8 cellular contexts compared by ENCODE assay signal in the genomic region with DNA sequence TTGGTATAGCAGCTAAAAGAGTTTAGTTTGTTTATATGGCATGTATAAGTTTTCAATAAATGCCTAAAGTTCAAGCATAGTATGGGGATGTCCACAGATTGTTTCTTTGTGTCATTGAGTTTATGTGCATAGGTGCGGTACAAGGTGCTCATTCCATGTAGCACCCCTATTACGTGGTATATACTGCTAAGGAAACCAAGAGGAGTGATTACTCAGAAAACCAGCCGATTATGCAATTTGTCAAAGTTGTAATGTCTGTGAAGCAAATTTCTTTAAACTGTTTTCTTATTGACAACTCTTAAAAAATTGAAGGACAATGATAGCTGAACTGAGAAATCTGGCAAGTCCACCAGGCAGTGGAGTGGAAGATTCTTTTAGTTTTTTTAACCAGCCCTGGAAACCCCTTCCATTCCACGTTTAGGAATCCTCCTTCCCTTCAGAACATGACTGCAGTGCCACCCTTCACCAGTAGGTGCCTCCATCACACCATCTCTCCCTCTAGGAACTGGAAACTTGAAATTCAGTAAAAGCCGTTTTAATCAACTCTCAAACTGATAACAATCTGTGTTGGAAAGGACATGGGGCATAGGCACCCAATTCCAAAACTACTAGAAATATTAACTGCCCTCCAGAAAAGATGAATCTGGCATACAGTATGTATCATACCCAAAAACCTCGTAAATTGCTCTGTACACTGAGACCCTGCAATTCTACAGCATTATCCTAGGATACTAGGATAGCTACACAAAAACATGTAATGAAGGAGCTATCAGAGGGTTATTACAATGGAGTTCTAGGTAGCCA. TPM values are rescaled to one million over a fixed set of nuclear protein-coding genes. Genes with fewer than 3 reads are reported as not detected.
DNase-seq lines count a peak whose midpoint lies in the region; ATAC-seq, FAIRE-seq and TF ChIP-seq lines count a peak whose summit lies in the region.

No MANE protein-coding gene starts in this region.

- no peaks in the 10 kb centered on the region for H4K20me1 ChIP-seq in GM23338 (replicated peaks; ENCODE audit: insufficient read depth)

- no peak overlapping the region; the same call in 1 of the 2 replicates for H3K27ac Mint-ChIP-seq in GM23338

- TF ChIP-seq CTCF in AG09309 (IDR thresholded peaks at IDR 0.05; ENCODE audit: control insufficient read depth, insufficient read depth, low read depth, low read length, missing control alignments) (peak; percentile 99), GM23338 (conservative IDR thresholded peaks at IDR 0.05; ENCODE audit: low read depth in 2 of 2) (peak; percentile 95 to 99)

- H3K36me3 Mint-ChIP-seq in GM23338 (ENCODE audit: low read depth), result peaks cover 5% of the 10 kb centered on the region; the same call in 2 of the 3 replicates

- H3K4me2 ChIP-seq in GM23338, result no peak overlapping the region

- no peaks in the 10 kb centered on the region for H3K9me2 ChIP-seq in GM23338 (ENCODE audit: insufficient read depth)

- H3K4me3 ChIP-seq in AG09309 (ENCODE audit: control insufficient read depth, low read depth, low read length) (no peak overlapping the region), GM23338 (no peak overlapping the region)

- H3K27me3 Mint-ChIP-seq in GM23338 (ENCODE audit: insufficient read depth, low read depth, poor library complexity), result peaks cover 2% of the 10 kb centered on the region

- H3K79me2 ChIP-seq in GM23338 (replicated peaks; ENCODE audit: insufficient read depth), result 0 out of 2 replicates have a peak, but pooled peaks cover 4% of the 10 kb centered on the region

- H2AFZ ChIP-seq in GM23338, result no peak overlapping the region

- H3K27ac ChIP-seq in GM23338 (ENCODE audit: low read depth), result no peak overlapping the region

- H3K27me3 ChIP-seq in GM23338 (ENCODE audit: insufficient read depth), result no peaks in the 10 kb centered on the region

- peak; percentile 57 for FAIRE-seq in endometrium (lab: Jason Lieb, UNC)

- H3K4me3 Mint-ChIP-seq in GM23338, result no peak overlapping the region

- peaks cover 4% of the 10 kb centered on the region for H3K4me1 ChIP-seq in GM23338 (ENCODE audit: insufficient read depth)

- DNase-seq in AG09309 (ENCODE audit: low read depth), result peak; percentile 11
- peak; percentile 80 for DNase-seq in GM23338 (ENCODE audit: low spot score)
- DNase-seq in NCI-H82 (lab: John Stamatoyannopoulos, UW), result peak; percentile 79
- peak; percentile 15 to 30 for DNase-seq in activated CD8-positive, alpha-beta memory T cell treated with anti-CD3 and anti-CD28 coated beads for 4 hours (ENCODE audit: low read depth in 2 of 2)
- peak; percentile 70 for DNase-seq in mucosa of gallbladder (ENCODE audit: low spot score)
- peak; percentile 2 to 51 for DNase-seq in stimulated activated CD8-positive, alpha-beta memory T cell treated with anti-CD3 and anti-CD28 coated beads, Interleukin-4, amount 100 ng/mL, for 4 hours (ENCODE audit: low read depth in 2 of 2, low spot score in 1 of 2)

- no peaks in the 10 kb centered on the region for H3F3A ChIP-seq in GM23338 (replicated peaks; ENCODE audit: low read depth)

- H3K9me3 Mint-ChIP-seq in GM23338, result no peaks in the 10 kb centered on the region

- ATAC-seq in GM23338, result peak; percentile 71
- no peak for ATAC-seq in GM19467 (IDR thresholded peaks at IDR 0.05; ENCODE audit: unreplicated experiment)

- no peaks in the 10 kb centered on the region; the same call in 1 of the 3 replicates for H3K4me1 Mint-ChIP-seq in GM23338

- H3K36me3 ChIP-seq in GM23338 (ENCODE audit: insufficient read depth), result 0 out of 2 replicates have a peak, but pooled peaks cover 5% of the 10 kb centered on the region

TF ChIP-seq in GM23338, 12 proteins besides CTCF, POLR2A, EP300 and RAD21 (continues in another document):
- TF ChIP-seq ZNF331 (CRISPR knock-in tag; IDR thresholded peaks at IDR 0.05; ENCODE audit: low read depth), result no peak
- TF ChIP-seq EZH2phosphoT487 (IDR thresholded peaks at IDR 0.05; ENCODE audit: unreplicated experiment), result no peak
- TF ChIP-seq EZH2 (IDR thresholded peaks at IDR 0.05; ENCODE audit: low read depth, unreplicated experiment), result no peak
- TF ChIP-seq, protein P1, sequence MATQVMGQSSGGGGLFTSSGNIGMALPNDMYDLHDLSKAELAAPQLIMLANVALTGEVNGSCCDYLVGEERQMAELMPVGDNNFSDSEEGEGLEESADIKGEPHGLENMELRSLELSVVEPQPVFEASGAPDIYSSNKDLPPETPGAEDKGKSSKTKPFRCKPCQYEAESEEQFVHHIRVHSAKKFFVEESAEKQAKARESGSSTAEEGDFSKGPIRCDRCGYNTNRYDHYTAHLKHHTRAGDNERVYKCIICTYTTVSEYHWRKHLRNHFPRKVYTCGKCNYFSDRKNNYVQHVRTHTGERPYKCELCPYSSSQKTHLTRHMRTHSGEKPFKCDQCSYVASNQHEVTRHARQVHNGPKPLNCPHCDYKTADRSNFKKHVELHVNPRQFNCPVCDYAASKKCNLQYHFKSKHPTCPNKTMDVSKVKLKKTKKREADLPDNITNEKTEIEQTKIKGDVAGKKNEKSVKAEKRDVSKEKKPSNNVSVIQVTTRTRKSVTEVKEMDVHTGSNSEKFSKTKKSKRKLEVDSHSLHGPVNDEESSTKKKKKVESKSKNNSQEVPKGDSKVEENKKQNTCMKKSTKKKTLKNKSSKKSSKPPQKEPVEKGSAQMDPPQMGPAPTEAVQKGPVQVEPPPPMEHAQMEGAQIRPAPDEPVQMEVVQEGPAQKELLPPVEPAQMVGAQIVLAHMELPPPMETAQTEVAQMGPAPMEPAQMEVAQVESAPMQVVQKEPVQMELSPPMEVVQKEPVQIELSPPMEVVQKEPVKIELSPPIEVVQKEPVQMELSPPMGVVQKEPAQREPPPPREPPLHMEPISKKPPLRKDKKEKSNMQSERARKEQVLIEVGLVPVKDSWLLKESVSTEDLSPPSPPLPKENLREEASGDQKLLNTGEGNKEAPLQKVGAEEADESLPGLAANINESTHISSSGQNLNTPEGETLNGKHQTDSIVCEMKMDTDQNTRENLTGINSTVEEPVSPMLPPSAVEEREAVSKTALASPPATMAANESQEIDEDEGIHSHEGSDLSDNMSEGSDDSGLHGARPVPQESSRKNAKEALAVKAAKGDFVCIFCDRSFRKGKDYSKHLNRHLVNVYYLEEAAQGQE (IDR thresholded peaks at IDR 0.05; ENCODE audit: unreplicated experiment), result no peak
- no peak for TF ChIP-seq JUNB (IDR thresholded peaks at IDR 0.05; ENCODE audit: unreplicated experiment)
- TF ChIP-seq NANOG (IDR thresholded peaks at IDR 0.05; ENCODE audit: borderline replicate concordance), result no peak
- no peak for TF ChIP-seq STAT1 (IDR thresholded peaks at IDR 0.05; ENCODE audit: unreplicated experiment)
- TF ChIP-seq POLR2AphosphoS5 (IDR thresholded peaks at IDR 0.05; ENCODE audit: low read depth), result no peak
- TF ChIP-seq ZNF114 (CRISPR knock-in tag; IDR thresholded peaks at IDR 0.05), result no peak

RNA-seq across cellular contexts. Expression of a gene that starts 43.5 kb away (rescaled TPM):
- total RNA-seq in GM23338 (2014; rRNA removed; shearing (Covaris generic)), result 5.9 and 6.9 TPM in 2 replicates
- 5.4 and 6.5 TPM in 2 replicates for polyA plus RNA-seq in GM23338 (2016; fragmentation: Nextera tagmentation; extraction: Ambion mirVana)
- 2.2 TPM for total RNA-seq in mucosa of gallbladder

RNA-seq across cellular contexts. Expression of a gene that starts 43.5 kb away (rescaled TPM):
- 14.0 and 19.5 TPM in 2 replicates for total RNA-seq in GM23338 (2014; rRNA removed; shearing (Covaris generic))
- 4.2 and 7.2 TPM in 2 replicates for polyA plus RNA-seq in GM23338 (2016; fragmentation: Nextera tagmentation; extraction: Ambion mirVana)
- total RNA-seq in mucosa of gallbladder, result 18.6 TPM

RNA-seq across cellular contexts. Expression of a gene that starts 50.4 kb away (rescaled TPM):
- total RNA-seq in GM23338 (2014; rRNA removed; shearing (Covaris generic)), result 13.7 and 16.0 TPM in 2 replicates
- 8.0 and 8.5 TPM in 2 replicates for polyA plus RNA-seq in GM23338 (2016; fragmentation: Nextera tagmentation; extraction: Ambion mirVana)
- 22.2 TPM for total RNA-seq in mucosa of gallbladder

RNA-seq across cellular contexts. Expression of a gene that starts 50.8 kb away (rescaled TPM):
- 18.7 and 19.4 TPM in 2 replicates for total RNA-seq in GM23338 (2014; rRNA removed; shearing (Covaris generic))
- polyA plus RNA-seq in GM23338 (2016; fragmentation: Nextera tagmentation; extraction: Ambion mirVana), result 24.8 and 24.9 TPM in 2 replicates
- 28.6 TPM for total RNA-seq in mucosa of gallbladder

Comparison
In these comparisons a context has a peak if more than half of its experiments do, and no peak if none do; other contexts are left out.
1. DNase-seq: peak in every context shown above with its lines; median percentile 80 in GM23338; 79 in NCI-H82; 70 in mucosa of gallbladder; 26 in stimulated activated CD8-positive, alpha-beta memory T cell treated with anti-CD3 and anti-CD28 coated beads, Interleukin-4, amount 100 ng/mL, for 4 hours; 22 in activated CD8-positive, alpha-beta memory T cell treated with anti-CD3 and anti-CD28 coated beads for 4 hours; 11 in AG09309.